In the genomic region with DNA sequence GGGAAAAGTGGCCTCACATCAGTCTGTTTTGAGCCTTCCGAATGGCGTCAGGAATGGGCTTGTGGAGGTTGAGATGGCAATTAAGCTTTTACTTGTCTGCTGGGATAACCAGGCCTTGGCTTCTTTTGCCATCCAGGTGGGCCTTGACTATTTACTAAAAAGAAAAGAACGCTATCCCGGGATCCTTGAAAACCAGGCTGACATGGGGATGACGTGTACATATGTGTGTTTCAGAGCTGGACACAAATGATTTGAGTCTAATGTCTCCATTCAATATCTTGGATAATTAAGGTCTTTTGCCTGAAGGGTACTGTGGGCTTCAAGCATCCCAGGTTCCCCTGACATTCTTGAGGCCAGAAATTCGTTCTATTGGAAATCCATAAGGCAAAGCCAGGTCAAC, we compare ENCODE assay signal across 38 cellular contexts. TPM values are rescaled to one million over a fixed set of nuclear protein-coding genes. Genes with fewer than 3 reads are reported as not detected.
"Had no signal": no experiment of that assay in that cellular context is flagged by ENCODE, and none has a peak within 500 bp of the region (broad histone marks: within the 10 kb centered on the region; RNA-seq: fewer than 3 reads in every experiment).

No MANE protein-coding gene starts in this region.

- H3K36me3 Mint-ChIP-seq: WTC11 had no signal

- H3K9me3 ChIP-seq: esophagus squamous epithelium, gastroesophageal sphincter, heart right ventricle had no signal

- H3K27ac Mint-ChIP-seq: activated CD4-positive, alpha-beta memory T cell treated with anti-CD3 and anti-CD28 coated beads, Interleukin-2, amount 10 ng/mL, durations not matched to agents 7 days and 5 days; activated CD4-positive, alpha-beta T cell treated with anti-CD3 and anti-CD28 coated beads, Interleukin-2, amount 10 ng/mL, durations not matched to agents 7 days and 5 days; activated naive CD8-positive, alpha-beta T cell; activated T-cell treated with anti-CD3 and anti-CD28 coated beads, Interleukin-2, amount 50 U/mL, for 24 hours; activated T-cell treated with anti-CD3 and anti-CD28 coated beads, Interleukin-2, amount 50 U/mL, for 72 hours; activated T-helper 17 cell treated with anti-CD3 and anti-CD28 coated beads, Interleukin-2, amount 50 U/mL, for 72 hours; WTC11 had no signal

- H3K4me3 Mint-ChIP-seq: activated CD4-positive, alpha-beta memory T cell treated with anti-CD3 and anti-CD28 coated beads, Interleukin-2, amount 10 ng/mL, durations not matched to agents 7 days and 5 days; activated CD4-positive, alpha-beta T cell treated with anti-CD3 and anti-CD28 coated beads, Interleukin-2, amount 10 ng/mL, durations not matched to agents 7 days and 5 days; activated naive CD8-positive, alpha-beta T cell; activated T-cell treated with anti-CD3 and anti-CD28 coated beads, Interleukin-2, amount 50 U/mL, for 24 hours; activated T-cell treated with anti-CD3 and anti-CD28 coated beads, Interleukin-2, amount 50 U/mL, for 72 hours; activated T-helper 17 cell treated with anti-CD3 and anti-CD28 coated beads, Interleukin-2, amount 50 U/mL, for 72 hours; central memory CD8-positive, alpha-beta T cell; WTC11 had no signal

- H3K4me1 ChIP-seq: esophagus squamous epithelium, gastroesophageal sphincter had no signal

- H3K36me3 ChIP-seq: brain microvascular endothelial cell, esophagus squamous epithelium, gastroesophageal sphincter, heart right ventricle had no signal

- H3K4me1 Mint-ChIP-seq: activated CD4-positive, alpha-beta memory T cell treated with anti-CD3 and anti-CD28 coated beads, Interleukin-2, amount 10 ng/mL, durations not matched to agents 7 days and 5 days; activated CD4-positive, alpha-beta T cell treated with anti-CD3 and anti-CD28 coated beads, Interleukin-2, amount 10 ng/mL, durations not matched to agents 7 days and 5 days; activated T-helper 17 cell treated with anti-CD3 and anti-CD28 coated beads, Interleukin-2, amount 50 U/mL, for 72 hours; central memory CD8-positive, alpha-beta T cell; WTC11 had no signal

- FAIRE-seq: astrocyte, bronchial epithelial cell, endometrium, endothelial cell of umbilical vein had no signal

- H3K9me3 Mint-ChIP-seq: activated CD4-positive, alpha-beta memory T cell treated with anti-CD3 and anti-CD28 coated beads, Interleukin-2, amount 10 ng/mL, durations not matched to agents 7 days and 5 days; activated CD4-positive, alpha-beta T cell treated with anti-CD3 and anti-CD28 coated beads, Interleukin-2, amount 10 ng/mL, durations not matched to agents 7 days and 5 days; activated T-cell treated with anti-CD3 and anti-CD28 coated beads, Interleukin-2, amount 50 U/mL, for 24 hours; activated T-cell treated with anti-CD3 and anti-CD28 coated beads, Interleukin-2, amount 50 U/mL, for 72 hours; activated T-helper 17 cell treated with anti-CD3 and anti-CD28 coated beads, Interleukin-2, amount 50 U/mL, for 72 hours; central memory CD8-positive, alpha-beta T cell; WTC11 had no signal

- DNase-seq: activated CD4-positive, alpha-beta memory T cell treated with anti-CD3 and anti-CD28 coated beads, Interleukin-2, amount 10 ng/mL, durations not matched to agents 7 days and 5 days; activated CD4-positive, alpha-beta T cell treated with anti-CD3 and anti-CD28 coated beads for 1 hour; activated CD4-positive, alpha-beta T cell treated with anti-CD3 and anti-CD28 coated beads for 4 hours; activated CD4-positive, alpha-beta T cell treated with anti-CD3 and anti-CD28 coated beads, Interleukin-2, amount 10 ng/mL, durations not matched to agents 7 days and 5 days; activated CD4-positive, alpha-beta T cell treated with anti-CD3 and anti-CD28 coated beads, Interleukin-2, amount 50 U/mL, for 4 hours; activated CD8-positive, alpha-beta memory T cell treated with anti-CD3 and anti-CD28 coated beads, Interleukin-2, amount 50 U/mL, for 48 hours; activated effector memory CD4-positive, alpha-beta T cell treated with Interleukin-2 at 50 U/mL for 16 hours; activated gamma-delta T cell treated with Interleukin-2 at 50 U/mL for 16 hours; activated naive CD4-positive, alpha-beta T cell treated with anti-CD3 and anti-CD28 coated beads, Interleukin-2, amount 50 U/mL, for 16 hours; activated naive CD4-positive, alpha-beta T cell treated with Interleukin-2 at 50 U/mL for 16 hours; activated T-cell treated with anti-CD3 and anti-CD28 coated beads for 4 hours; activated T-cell treated with anti-CD3 and anti-CD28 coated beads, Interleukin-2, amount 50 U/mL, for 24 hours; activated T-cell treated with anti-CD3 and anti-CD28 coated beads, Interleukin-2, amount 50 U/mL, for 72 hours; amniotic stem cell; brain microvascular endothelial cell; cortex of kidney; effector CD8-positive, alpha-beta T cell; esophagus squamous epithelium; foreskin melanocyte; heart right ventricle; T-helper 2 cell had no signal

- H3K4me3 ChIP-seq: esophagus squamous epithelium, gastroesophageal sphincter, heart right ventricle had no signal

- ATAC-seq: activated T-cell treated with anti-CD3 and anti-CD28 coated beads, Interleukin-2, amount 50 U/mL, for 72 hours; activated T-helper 17 cell treated with anti-CD3 and anti-CD28 coated beads, Interleukin-2, amount 50 U/mL, for 72 hours; gastroesophageal sphincter; WTC11 had no signal

- H3K27ac ChIP-seq: brain microvascular endothelial cell, epithelial cell of prostate, esophagus squamous epithelium, gastroesophageal sphincter, heart right ventricle had no signal

RNA-seq across cellular contexts. Expression of a gene that starts 32.6 kb away (rescaled TPM):
- total RNA-seq: activated CD4-positive, alpha-beta memory T cell treated with anti-CD3 and anti-CD28 coated beads, Interleukin-2, amount 10 ng/mL, durations not matched to agents 7 days and 5 days; activated CD4-positive, alpha-beta T cell treated with anti-CD3 and anti-CD28 coated beads, Interleukin-2, amount 10 ng/mL, durations not matched to agents 7 days and 5 days; activated T-cell treated with anti-CD3 and anti-CD28 coated beads, Interleukin-2, amount 50 U/mL, for 72 hours; activated T-helper 17 cell treated with anti-CD3 and anti-CD28 coated beads, Interleukin-2, amount 50 U/mL, for 72 hours; astrocyte; bronchial epithelial cell; cerebellum; dermis microvascular lymphatic vessel endothelial cell; endothelial cell of umbilical vein; esophagus squamous epithelium; fibroblast of lung; gastroesophageal sphincter; glomerular endothelial cell; heart right ventricle; T-helper 1 cell treated with Interleukin-12 subunit alpha and Interleukin-12 subunit beta and Interleukin-4 antibody, amounts not matched to agents 30 ng/mL and 1 ng/mL, for 36 hours had no signal

RNA-seq across cellular contexts. Expression of a gene that starts 38.1 kb away (rescaled TPM):
- total RNA-seq: activated CD4-positive, alpha-beta memory T cell treated with anti-CD3 and anti-CD28 coated beads, Interleukin-2, amount 10 ng/mL, durations not matched to agents 7 days and 5 days; activated CD4-positive, alpha-beta T cell treated with anti-CD3 and anti-CD28 coated beads, Interleukin-2, amount 10 ng/mL, durations not matched to agents 7 days and 5 days; activated T-cell treated with anti-CD3 and anti-CD28 coated beads, Interleukin-2, amount 50 U/mL, for 72 hours; activated T-helper 17 cell treated with anti-CD3 and anti-CD28 coated beads, Interleukin-2, amount 50 U/mL, for 72 hours; astrocyte; bronchial epithelial cell; cardiac septum; cerebellum; dermis microvascular lymphatic vessel endothelial cell; endothelial cell of umbilical vein; esophagus squamous epithelium; fibroblast of lung; fibroblast of villous mesenchyme; gastroesophageal sphincter; glomerular endothelial cell; heart right ventricle; T-helper 1 cell treated with Interleukin-12 subunit alpha and Interleukin-12 subunit beta and Interleukin-4 antibody, amounts not matched to agents 30 ng/mL and 1 ng/mL, for 36 hours had no signal

RNA-seq across cellular contexts. Expression of a gene that starts 38.8 kb away (rescaled TPM):
- total RNA-seq: activated CD4-positive, alpha-beta memory T cell treated with anti-CD3 and anti-CD28 coated beads, Interleukin-2, amount 10 ng/mL, durations not matched to agents 7 days and 5 days; activated CD4-positive, alpha-beta T cell treated with anti-CD3 and anti-CD28 coated beads, Interleukin-2, amount 10 ng/mL, durations not matched to agents 7 days and 5 days; activated T-cell treated with anti-CD3 and anti-CD28 coated beads, Interleukin-2, amount 50 U/mL, for 72 hours; activated T-helper 17 cell treated with anti-CD3 and anti-CD28 coated beads, Interleukin-2, amount 50 U/mL, for 72 hours; astrocyte; bronchial epithelial cell; cardiac septum; cerebellum; dermis microvascular lymphatic vessel endothelial cell; endothelial cell of umbilical vein; esophagus squamous epithelium; fibroblast of lung; fibroblast of villous mesenchyme; gastroesophageal sphincter; glomerular endothelial cell; heart right ventricle; T-helper 1 cell treated with Interleukin-12 subunit alpha and Interleukin-12 subunit beta and Interleukin-4 antibody, amounts not matched to agents 30 ng/mL and 1 ng/mL, for 36 hours had no signal

RNA-seq across cellular contexts. Expression of a gene that starts 55.9 kb away (rescaled TPM):
- total RNA-seq: activated CD4-positive, alpha-beta memory T cell treated with anti-CD3 and anti-CD28 coated beads, Interleukin-2, amount 10 ng/mL, durations not matched to agents 7 days and 5 days; activated CD4-positive, alpha-beta T cell treated with anti-CD3 and anti-CD28 coated beads, Interleukin-2, amount 10 ng/mL, durations not matched to agents 7 days and 5 days; activated T-cell treated with anti-CD3 and anti-CD28 coated beads, Interleukin-2, amount 50 U/mL, for 72 hours; activated T-helper 17 cell treated with anti-CD3 and anti-CD28 coated beads, Interleukin-2, amount 50 U/mL, for 72 hours; astrocyte; bronchial epithelial cell; cardiac septum; endothelial cell of umbilical vein; gastroesophageal sphincter; glomerular endothelial cell; T-helper 1 cell treated with Interleukin-12 subunit alpha and Interleukin-12 subunit beta and Interleukin-4 antibody, amounts not matched to agents 30 ng/mL and 1 ng/mL, for 36 hours had no signal
